16 cellular contexts compared by ENCODE assay signal in the genomic region with DNA sequence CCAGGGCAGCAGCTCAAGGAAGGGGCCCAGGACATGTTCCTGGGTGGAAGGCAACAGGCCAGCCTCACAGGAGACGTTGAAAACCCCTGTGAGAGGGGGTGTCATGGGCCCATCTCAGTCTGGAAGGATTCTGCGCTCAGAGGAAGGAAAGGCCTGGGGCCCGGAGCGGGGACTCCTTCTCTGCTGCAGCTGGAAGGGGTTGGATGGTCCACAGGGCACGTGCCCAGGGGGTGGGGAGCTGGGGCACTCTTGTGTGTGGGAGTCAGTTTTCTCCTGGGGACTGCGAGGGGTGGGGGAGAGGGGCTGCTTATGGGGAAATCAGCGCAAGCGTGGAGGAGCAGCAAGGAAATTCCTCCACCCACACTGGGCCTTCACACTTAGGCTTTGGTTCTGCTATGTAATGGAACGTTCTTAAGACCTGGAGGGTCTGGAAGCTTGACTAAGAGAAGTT. TPM values are rescaled to one million over a fixed set of nuclear protein-coding genes. Genes with fewer than 3 reads are reported as not detected.
A peak's percentile ranks its signal among the peaks of the same experiment; 100 is the strongest.
DNase-seq lines count a peak whose midpoint lies in the region; ATAC-seq, FAIRE-seq and TF ChIP-seq lines count a peak whose summit lies in the region.
"Had no signal": no experiment of that assay in that cellular context is flagged by ENCODE, and none has a peak within 500 bp of the region (broad histone marks: within the 10 kb centered on the region; RNA-seq: fewer than 3 reads in every experiment).

No MANE protein-coding gene starts in this region.

- no peaks in the 10 kb centered on the region for H3K9me3 ChIP-seq in mucosa of descending colon
- no peaks in the 10 kb centered on the region for H3K9me3 ChIP-seq in transverse colon
- H3K9me3 ChIP-seq: breast epithelium had no signal

- no peak overlapping the region for H3K27ac ChIP-seq in transverse colon
- H3K27ac ChIP-seq: breast epithelium had no signal

- H3K4me3 ChIP-seq in mucosa of descending colon: no peak overlapping the region
- H3K4me3 ChIP-seq in transverse colon: no peak overlapping the region
- H3K4me3 ChIP-seq: breast epithelium had no signal

- FAIRE-seq in RCC 7860 (lab: Jason Lieb, UNC): no peak
- FAIRE-seq: small intestine had no signal

- WGBS in transverse colon (ENCODE audit: low coverage in 1 of 2), 2 donors: 78 to 82% methylated on average over 5 to 9 of the region's 9 CpGs

- TF ChIP-seq EP300 in transverse colon (IDR thresholded peaks at IDR 0.05; ENCODE audit: low read depth): no peak

- DNase-seq in cardiac septum (ENCODE audit: low spot score): peak; percentile 63
- DNase-seq in left cardiac atrium: no peak
- DNase-seq in activated CD8-positive, alpha-beta memory T cell treated with anti-CD3 and anti-CD28 coated beads, Interleukin-2, amount 50 U/mL, for 48 hours: peak; percentile 51
- DNase-seq in mucosa of descending colon: peak in 2 of 3 donors; percentile 1 to 46
- DNase-seq in transverse colon: peak; percentile 7
- no peak for DNase-seq in RCC 7860 (ENCODE audit: low spot score)
- DNase-seq in DMS79 (lab: John Stamatoyannopoulos, UW): no peak
- DNase-seq in OCI-M2 (lab: John Stamatoyannopoulos, UW; ENCODE audit: unreplicated experiment): no peak
- DNase-seq: activated CD4-positive, alpha-beta T cell treated with anti-CD3 and anti-CD28 coated beads, Interleukin-2, amount 50 U/mL, for 1 hour; glutamatergic neuron; HFFc6; naive thymus-derived CD8-positive, alpha-beta T cell; NCI-H1694; NCI-H69; small intestine had no signal

- no peak for ATAC-seq in left cardiac atrium
- no peak for ATAC-seq in mucosa of descending colon
- ATAC-seq: naive thymus-derived CD8-positive, alpha-beta T cell had no signal

- TF ChIP-seq CTCF in mucosa of descending colon (IDR thresholded peaks at IDR 0.05): no peak
- no peak for TF ChIP-seq CTCF in transverse colon (IDR thresholded peaks at IDR 0.05)

- intact Hi-C loops in cardiac septum (cut with DNase I): no loop called here
- intact Hi-C loops in left cardiac atrium (cut with DNase I): no loop called here
- intact Hi-C loops in mucosa of descending colon (cut with DNase I, micrococcal nuclease): loop anchor here in 1 of 2 donors (10.0 kb wide), 1 partner anchor 1152 kb away; no protein-coding TSS in a partner anchor
- intact Hi-C loops in transverse colon (cut with DNase I; ENCODE audit: low total_unique reads): no loop called here

- H3K36me3 ChIP-seq in mucosa of descending colon (ENCODE audit: low read depth): no peaks in the 10 kb centered on the region
- no peaks in the 10 kb centered on the region for H3K36me3 ChIP-seq in transverse colon
- H3K36me3 ChIP-seq: breast epithelium had no signal

- no peak for TF ChIP-seq POLR2A in transverse colon (IDR thresholded peaks at IDR 0.05)

- H3K4me1 ChIP-seq in mucosa of descending colon (ENCODE audit: low read depth): peaks cover 12% of the 10 kb centered on the region
- H3K4me1 ChIP-seq in transverse colon: peaks cover 9 to 21% (median 17%) of the 10 kb centered on the region in 4 donors
- H3K4me1 ChIP-seq: breast epithelium had no signal

- in situ Hi-C loops in transverse colon (cut with MboI; ENCODE audit: low pct_ligation_motif_present in 1 of 4, low pct_unique_long_range_greater_than_20kb in 1 of 4, low sequenced_read_pairs in 3 of 4): no loop called here

- H3K27me3 ChIP-seq in transverse colon: no peaks in the 10 kb centered on the region
- H3K27me3 ChIP-seq: breast epithelium had no signal

RNA-seq across cellular contexts. Expression of gene LPCAT1, which starts 2.9 kb away (rescaled TPM):
- 14.7 TPM for total RNA-seq in cardiac septum
- 10 to 100 TPM; 17.5 to 22.7 TPM for total RNA-seq in left cardiac atrium
- total RNA-seq in mucosa of descending colon: 10 to 100 TPM in 2 of 3 donors, 1 to 10 TPM in 1; 6.7 to 27.2 (median 26.0) TPM
- total RNA-seq in transverse colon: 10 to 100 TPM in 3 of 4 donors, 1 to 10 TPM in 1; 10.0 to 50.5 (median 21.0) TPM

Comparison
In these comparisons a context has a peak if more than half of its experiments do, and no peak if none do; other contexts are left out.
1. DNase-seq: peak in cardiac septum (single experiment), activated CD8-positive, alpha-beta memory T cell treated with anti-CD3 and anti-CD28 coated beads, Interleukin-2, amount 50 U/mL, for 48 hours (single experiment), mucosa of descending colon (2 of 3) and transverse colon (single experiment); none in left cardiac atrium (single experiment), RCC 7860 (single experiment), DMS79 (single experiment) and OCI-M2 (single experiment).